Comparison of ENCODE assay signal across 1 cellular context in genomic region chr11:118537409-118537980, GRCh38.
TF ChIP-seq lines count a peak whose summit lies in the region.

No MANE protein-coding gene starts in this region.

TF ChIP-seq in IMR-90, 13 proteins besides CTCF, POLR2A, EP300 and RAD21:
- no peak for TF ChIP-seq USF2 (IDR thresholded peaks at IDR 0.05; ENCODE audit: low read depth, low read length)
- no peak for TF ChIP-seq MAFK (IDR thresholded peaks at IDR 0.05; ENCODE audit: low read depth, low read length)
- TF ChIP-seq ELK1 (IDR thresholded peaks at IDR 0.05; ENCODE audit: borderline replicate concordance, low read depth, low read length), result no peak
- no peak for TF ChIP-seq MAZ (IDR thresholded peaks at IDR 0.05; ENCODE audit: borderline replicate concordance, low read depth, low read length)
- TF ChIP-seq RFX5 (IDR thresholded peaks at IDR 0.05; ENCODE audit: low read depth, low read length), result no peak
- no peak for TF ChIP-seq BHLHE40 (IDR thresholded peaks at IDR 0.05; ENCODE audit: low read depth, low read length)
- no peak for TF ChIP-seq FOS (IDR thresholded peaks at IDR 0.05; ENCODE audit: low read depth, low read length)
